ENCODE assay signal across 26 cellular contexts in the genomic region with DNA sequence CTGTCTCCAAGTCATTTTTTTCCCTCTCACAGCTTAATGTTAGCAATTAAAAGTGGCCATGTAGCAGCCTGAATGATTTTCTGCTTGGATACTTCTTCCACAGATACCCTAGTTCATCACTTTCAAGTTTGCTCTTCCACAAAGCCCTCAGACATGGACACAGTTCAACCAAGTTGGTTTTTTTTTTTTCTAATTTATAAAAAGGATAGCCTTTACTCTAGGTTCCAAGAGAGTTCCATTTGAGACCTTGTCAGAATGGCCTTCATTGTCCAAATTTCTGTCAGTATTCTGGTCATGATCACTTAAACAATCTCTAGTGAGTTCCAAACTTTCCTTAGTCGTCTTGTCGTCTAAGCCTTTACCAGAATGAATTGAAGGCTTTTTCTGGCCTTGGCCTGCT.
"Had no signal": no experiment of that assay in that cellular context is flagged by ENCODE, and none has a peak within 500 bp of the region (broad histone marks: within the 10 kb centered on the region; RNA-seq: fewer than 3 reads in every experiment).

No MANE protein-coding gene starts in this region.

- H3K4me1 Mint-ChIP-seq: activated CD4-positive, alpha-beta memory T cell treated with anti-CD3 and anti-CD28 coated beads, Interleukin-2, amount 10 ng/mL, durations not matched to agents 7 days and 5 days; activated naive CD4-positive, alpha-beta T cell treated with anti-CD3 and anti-CD28 coated beads, Interleukin-2, amount 10 ng/mL, durations not matched to agents 7 days and 5 days; endodermal cell had no signal

- H3K27ac Mint-ChIP-seq: activated CD4-positive, alpha-beta memory T cell treated with anti-CD3 and anti-CD28 coated beads, Interleukin-2, amount 10 ng/mL, durations not matched to agents 7 days and 5 days; activated CD4-positive, alpha-beta T cell treated with anti-CD3 and anti-CD28 coated beads for 36 hours; activated CD4-positive, alpha-beta T cell treated with anti-CD3 and anti-CD28 coated beads, Interleukin-2, amount 10 ng/mL, durations not matched to agents 24 days and 14 days; activated naive CD4-positive, alpha-beta T cell treated with anti-CD3 and anti-CD28 coated beads, Interleukin-2, amount 10 ng/mL, durations not matched to agents 7 days and 5 days; activated naive CD4-positive, alpha-beta T cell treated with anti-CD3 and anti-CD28 coated beads, Interleukin-2, amount 50 U/mL, for 72 hours; activated naive CD8-positive, alpha-beta T cell treated with anti-CD3 and anti-CD28 coated beads, Interleukin-2, amount 10 ng/mL, durations not matched to agents 7 days and 5 days; activated T-cell treated with anti-CD3 and anti-CD28 coated beads, Interleukin-2, amount 50 U/mL, for 24 hours; activated T-cell treated with anti-CD3 and anti-CD28 coated beads, Interleukin-2, amount 50 U/mL, for 72 hours; dendritic cell treated with granulocyte-macrophage colony-stimulating factor and Interleukin-4, amounts not matched to agents 40 ng/mL and 50 ng/mL, for 4 days; endodermal cell had no signal

- H3K4me1 ChIP-seq: ascending aorta had no signal

- ATAC-seq: activated CD4-positive, alpha-beta T cell treated with anti-CD3 and anti-CD28 coated beads for 36 hours; activated naive CD4-positive, alpha-beta T cell treated with anti-CD3 and anti-CD28 coated beads, Interleukin-2, amount 50 U/mL, for 72 hours; activated T-cell treated with anti-CD3 and anti-CD28 coated beads, Interleukin-2, amount 50 U/mL, for 72 hours; esophagus mucosa had no signal

- DNase-seq: activated CD4-positive, alpha-beta memory T cell treated with anti-CD3 and anti-CD28 coated beads, Interleukin-2, amount 10 ng/mL, durations not matched to agents 7 days and 5 days; activated CD4-positive, alpha-beta T cell treated with anti-CD3 and anti-CD28 coated beads for 36 hours; activated CD4-positive, alpha-beta T cell treated with anti-CD3 and anti-CD28 coated beads, Interleukin-2, amount 10 ng/mL, durations not matched to agents 24 days and 14 days; activated CD4-positive, alpha-beta T cell treated with anti-CD3 and anti-CD28 coated beads, Interleukin-2, amount 50 U/mL, for 4 hours; activated CD4-positive, CD25-positive, alpha-beta regulatory T cell; activated CD4-positive, CD25-positive, alpha-beta regulatory T cell treated with anti-CD3 and anti-CD28 coated beads, Interleukin-2, amount 50 U/mL, for 72 hours; activated CD8-positive, alpha-beta memory T cell treated with anti-CD3 and anti-CD28 coated beads, Interleukin-2, amount 50 U/mL, for 48 hours; activated gamma-delta T cell; activated naive CD4-positive, alpha-beta T cell; activated naive CD4-positive, alpha-beta T cell treated with anti-CD3 and anti-CD28 coated beads, Interleukin-2, amount 10 ng/mL, durations not matched to agents 7 days and 5 days; activated naive CD8-positive, alpha-beta T cell treated with anti-CD3 and anti-CD28 coated beads, Interleukin-2, amount 10 ng/mL, durations not matched to agents 7 days and 5 days; activated T-cell treated with anti-CD3 and anti-CD28 coated beads for 4 hours; activated T-cell treated with anti-CD3 and anti-CD28 coated beads, Interleukin-2, amount 50 U/mL, for 24 hours; activated T-cell treated with anti-CD3 and anti-CD28 coated beads, Interleukin-2, amount 50 U/mL, for 72 hours; cerebellar nuclear complex; dorsolateral prefrontal cortex; effector memory CD4-positive, alpha-beta T cell; foreskin fibroblast; glutamatergic neuron; T-helper 2 cell had no signal

- H3K27ac ChIP-seq: ascending aorta, coronary artery had no signal

- H3K4me3 Mint-ChIP-seq: activated CD4-positive, alpha-beta memory T cell treated with anti-CD3 and anti-CD28 coated beads, Interleukin-2, amount 10 ng/mL, durations not matched to agents 7 days and 5 days; activated CD4-positive, alpha-beta T cell treated with anti-CD3 and anti-CD28 coated beads for 36 hours; activated CD4-positive, alpha-beta T cell treated with anti-CD3 and anti-CD28 coated beads, Interleukin-2, amount 10 ng/mL, durations not matched to agents 24 days and 14 days; activated naive CD4-positive, alpha-beta T cell treated with anti-CD3 and anti-CD28 coated beads, Interleukin-2, amount 10 ng/mL, durations not matched to agents 7 days and 5 days; activated naive CD8-positive, alpha-beta T cell treated with anti-CD3 and anti-CD28 coated beads, Interleukin-2, amount 10 ng/mL, durations not matched to agents 7 days and 5 days; activated T-cell treated with anti-CD3 and anti-CD28 coated beads, Interleukin-2, amount 50 U/mL, for 24 hours; activated T-cell treated with anti-CD3 and anti-CD28 coated beads, Interleukin-2, amount 50 U/mL, for 72 hours; dendritic cell treated with granulocyte-macrophage colony-stimulating factor and Interleukin-4, amounts not matched to agents 40 ng/mL and 50 ng/mL, for 4 days; endodermal cell had no signal

- H3K9me3 ChIP-seq: ascending aorta had no signal

- H3K27me3 Mint-ChIP-seq: activated CD4-positive, alpha-beta T cell treated with anti-CD3 and anti-CD28 coated beads for 36 hours; activated T-cell treated with anti-CD3 and anti-CD28 coated beads, Interleukin-2, amount 50 U/mL, for 24 hours; dendritic cell treated with granulocyte-macrophage colony-stimulating factor and Interleukin-4, amounts not matched to agents 40 ng/mL and 50 ng/mL, for 4 days had no signal

- H3K36me3 ChIP-seq: ascending aorta had no signal

- H3K36me3 Mint-ChIP-seq: activated naive CD4-positive, alpha-beta T cell treated with anti-CD3 and anti-CD28 coated beads, Interleukin-2, amount 10 ng/mL, durations not matched to agents 7 days and 5 days; activated naive CD4-positive, alpha-beta T cell treated with anti-CD3 and anti-CD28 coated beads, Interleukin-2, amount 50 U/mL, for 72 hours; activated naive CD8-positive, alpha-beta T cell treated with anti-CD3 and anti-CD28 coated beads, Interleukin-2, amount 10 ng/mL, durations not matched to agents 7 days and 5 days had no signal

- H3K27me3 ChIP-seq: ascending aorta, dorsolateral prefrontal cortex had no signal

- H3K9me3 Mint-ChIP-seq: activated CD4-positive, alpha-beta memory T cell treated with anti-CD3 and anti-CD28 coated beads, Interleukin-2, amount 10 ng/mL, durations not matched to agents 7 days and 5 days; activated naive CD4-positive, alpha-beta T cell treated with anti-CD3 and anti-CD28 coated beads, Interleukin-2, amount 10 ng/mL, durations not matched to agents 7 days and 5 days; activated naive CD4-positive, alpha-beta T cell treated with anti-CD3 and anti-CD28 coated beads, Interleukin-2, amount 50 U/mL, for 72 hours; activated T-cell treated with anti-CD3 and anti-CD28 coated beads, Interleukin-2, amount 50 U/mL, for 24 hours; dendritic cell treated with granulocyte-macrophage colony-stimulating factor and Interleukin-4, amounts not matched to agents 40 ng/mL and 50 ng/mL, for 4 days; endodermal cell had no signal

- H3K4me3 ChIP-seq: ascending aorta, coronary artery, dorsolateral prefrontal cortex had no signal
